ENCODE assay signal across 25 cellular contexts in genomic region chr12:30626847-30627246, GRCh38.
"Had no signal": no experiment of that assay in that cellular context is flagged by ENCODE, and none has a peak within 500 bp of the region (broad histone marks: within the 10 kb centered on the region; RNA-seq: fewer than 3 reads in every experiment).

No MANE protein-coding gene starts in this region.

- ATAC-seq: foreskin keratinocyte, gastroesophageal sphincter, heart left ventricle, left colon, left lung had no signal

- H3K4me1 ChIP-seq: foreskin keratinocyte, left lung had no signal

- FAIRE-seq: colon, endothelial cell of umbilical vein, frontal cortex, kidney had no signal

- H3K9me3 ChIP-seq: esophagus muscularis mucosa, gastroesophageal sphincter, heart left ventricle, left lung had no signal

- H3K79me2 ChIP-seq: hepatocyte had no signal

- H3K4me1 Mint-ChIP-seq: memory B cell had no signal

- H3K4me3 ChIP-seq: coronary artery, dorsolateral prefrontal cortex, esophagus muscularis mucosa, gastroesophageal sphincter, heart left ventricle, hepatocyte, left lung, lung had no signal

- H2AFZ ChIP-seq: hepatocyte had no signal

- H3K27ac ChIP-seq: coronary artery, dorsolateral prefrontal cortex, esophagus muscularis mucosa, foreskin keratinocyte, gastroesophageal sphincter, heart left ventricle, hepatocyte, left lung had no signal

- H3K4me2 ChIP-seq: hepatocyte had no signal

- DNase-seq: dermis blood vessel endothelial cell; dorsolateral prefrontal cortex; effector CD4-positive, alpha-beta T cell; effector memory CD4-positive, alpha-beta T cell; foreskin keratinocyte; heart left ventricle; hypothalamus; immature natural killer cell; islet precursor cell; kidney; kidney glomerular epithelial cell; left colon; left lung; mammary epithelial cell; mesendoderm; midbrain had no signal

- H3K27me3 Mint-ChIP-seq: memory B cell had no signal

- H3K27me3 ChIP-seq: dorsolateral prefrontal cortex, esophagus muscularis mucosa, foreskin keratinocyte, gastroesophageal sphincter, heart left ventricle, hepatocyte, left lung had no signal

- H3K4me3 Mint-ChIP-seq: immature natural killer cell, memory B cell had no signal

- H3K9me3 Mint-ChIP-seq: immature natural killer cell, memory B cell had no signal
